ENCODE assay signal across 35 cellular contexts in the genomic region with DNA sequence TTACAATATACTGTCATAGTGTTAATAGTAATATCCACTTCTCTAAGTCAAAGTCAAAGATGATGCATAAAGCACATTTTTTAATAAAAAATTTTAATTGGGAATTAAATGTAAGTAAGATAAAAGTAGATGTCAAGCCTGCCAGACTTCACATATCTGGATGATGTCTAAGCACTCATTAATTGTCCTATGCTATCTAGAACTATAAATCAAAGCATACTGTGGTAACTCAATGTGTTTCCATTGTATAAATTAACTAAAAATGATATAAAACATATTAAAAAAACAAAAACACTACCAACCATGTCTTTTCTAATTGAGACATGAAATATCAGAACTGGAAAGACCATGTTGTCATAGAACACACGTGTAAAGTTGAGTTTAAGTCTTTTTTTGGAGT.
"Had no signal": no experiment of that assay in that cellular context is flagged by ENCODE, and none has a peak within 500 bp of the region (broad histone marks: within the 10 kb centered on the region; RNA-seq: fewer than 3 reads in every experiment).

No MANE protein-coding gene starts in this region.

- H3K9ac ChIP-seq: KMS-11 had no signal

- H3K27me3 ChIP-seq: MG63 had no signal

- H3K4me3 ChIP-seq: MG63 had no signal

- H3K4me2 ChIP-seq: KMS-11 had no signal

- DNase-seq: Karpas-422, Kasumi-1, KBM-7, KG1, MG63, MM.1S, MV-4-11, NCI-H1048, NCI-H1092, NCI-H1092 treated with DMSO at 0.1 percent for 48 hours, NCI-H1105, NCI-H1105 treated with DMSO at 0.1 percent for 48 hours, NCI-H1417, NCI-H1417 treated with DMSO at 0.1 percent for 48 hours, NCI-H1436, NCI-H1436 treated with DMSO at 0.1 percent for 48 hours, NCI-H146, NCI-H1694, NCI-H1694 treated with DMSO at 0.1 percent for 48 hours, NCI-H187, NCI-H187 treated with DMSO at 0.1 percent for 48 hours, NCI-H1930, NCI-H2029, NCI-H2029 treated with DMSO at 0.1 percent for 48 hours, NCI-H2081, NCI-H2081 treated with DMSO at 0.1 percent for 48 hours, NCI-H2107, NCI-H2171, NCI-H2171 treated with DMSO at 0.1 percent for 48 hours, NCI-H2227 treated with DMSO at 0.1 percent for 48 hours, NCI-H226, NCI-H345, NCI-H446, NCI-H446 treated with DMSO at 0.1 percent for 48 hours had no signal

- H3K9me3 ChIP-seq: MG63 had no signal

- H3K27ac ChIP-seq: KMS-11 had no signal
